Comparison of ENCODE assay signal across 20 cellular contexts in the genomic region with DNA sequence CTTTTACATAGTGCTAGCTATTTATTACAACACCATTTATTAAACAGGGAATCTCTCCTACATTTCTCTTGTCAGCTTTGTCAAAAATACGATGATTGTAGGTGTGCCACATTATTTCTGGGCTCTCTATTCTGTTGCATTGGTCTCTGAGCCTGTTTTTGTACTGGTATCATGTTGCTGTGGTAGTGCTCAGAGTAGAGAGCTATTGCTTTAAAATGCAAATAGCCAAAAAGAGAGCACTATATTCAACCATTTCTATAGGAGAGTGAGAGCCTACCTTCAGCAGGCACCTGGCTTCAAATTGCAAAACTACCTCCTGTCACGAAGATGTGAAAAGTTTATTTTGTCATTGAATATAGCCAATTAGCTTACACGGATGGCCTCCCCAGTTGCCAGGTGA. TPM values are rescaled to one million over a fixed set of nuclear protein-coding genes. Genes with fewer than 3 reads are reported as not detected.
DNase-seq lines count a peak whose midpoint lies in the region; ATAC-seq, FAIRE-seq and TF ChIP-seq lines count a peak whose summit lies in the region.
"Had no signal": no experiment of that assay in that cellular context is flagged by ENCODE, and none has a peak within 500 bp of the region (broad histone marks: within the 10 kb centered on the region; RNA-seq: fewer than 3 reads in every experiment).

No MANE protein-coding gene starts in this region.

- H2AFZ ChIP-seq in GM23338 = no peak overlapping the region
- no peak overlapping the region for H2AFZ ChIP-seq in OCI-LY1 (ENCODE audit: low read length)
- no peak overlapping the region for H2AFZ ChIP-seq in H1 (ENCODE audit: low read length)

- H3K4me2 ChIP-seq in GM23338 (peak overlapping the region; percentile 70), OCI-LY1 (ENCODE audit: low read length) (peak overlapping the region; percentile 43), H1 (ENCODE audit: insufficient read depth in 1 of 2, low read depth in 2 of 2, low read length in 2 of 2) (peak overlapping the region; percentile 41 to 42; a peak in 3 of 4 replicates)
- H3K4me2 ChIP-seq: KMS-11 had no signal

- no peak for FAIRE-seq in H1 (lab: Jason Lieb, UNC)

- H3K4me3 ChIP-seq in GM23338 (peak overlapping the region; percentile 19), OCI-LY1 (ENCODE audit: low read depth, low read length, poor library complexity, severe bottlenecking) (peak overlapping the region; percentile 13), H1 (ENCODE audit: extremely low read depth in 1 of 4, insufficient read depth in 2 of 4, low read depth in 3 of 4, low read length in 4 of 4) (peak overlapping the region in 1 of 4 experiments; percentile 37; a peak in 1 of 8 replicates)
- H3K4me3 ChIP-seq: MG63, SJCRH30 had no signal

- H3K27ac Mint-ChIP-seq in GM23338 = no peak overlapping the region
- H3K27ac Mint-ChIP-seq in stimulated activated memory B cell treated with anti-CD40 and anti-IgM and Interleukin-4, amounts not matched to agents 10 μg/mL and 1 μg/mL and 100 μg/mL, for 72 hours = peak overlapping the region; percentile 79
- H3K27ac Mint-ChIP-seq: CD4-positive, alpha-beta T cell had no signal

- no peak overlapping the region for H2BK20ac ChIP-seq in H1 (ENCODE audit: low read length)

- H3K23me2 ChIP-seq in H1 (ENCODE audit: low read depth, low read length) = peaks cover 2% of the 10 kb centered on the region; the same call in 1 of the 2 replicates

- no peaks in the 10 kb centered on the region for H3K9me3 ChIP-seq in OCI-LY1 (ENCODE audit: low read length)
- H3K9me3 ChIP-seq in H1 (ENCODE audit: insufficient read depth in 2 of 2, low read depth in 1 of 2, low read length in 1 of 2) = no peaks in the 10 kb centered on the region
- H3K9me3 ChIP-seq: MG63, SJCRH30 had no signal

- H3F3A ChIP-seq in GM23338 (replicated peaks; ENCODE audit: low read depth) (no peaks in the 10 kb centered on the region), OCI-LY1 (ENCODE audit: insufficient read depth, low read length) (no peaks in the 10 kb centered on the region)

- H3K27me3 ChIP-seq in GM23338 (ENCODE audit: insufficient read depth) = no peaks in the 10 kb centered on the region
- H3K27me3 ChIP-seq in OCI-LY1 (ENCODE audit: insufficient read depth, low read length) = no peaks in the 10 kb centered on the region
- H3K27me3 ChIP-seq in H1 (replicated peaks in 1 of 4; ENCODE audit: control insufficient read depth in 3 of 4, extremely low read depth in 1 of 4, insufficient read depth in 3 of 4, low read length in 3 of 4) = no peaks in the 10 kb centered on the region
- H3K27me3 ChIP-seq: MG63, SJCRH30 had no signal

- no peak overlapping the region for H2BK15ac ChIP-seq in H1 (ENCODE audit: low read length)

- no peak overlapping the region for H4K5ac ChIP-seq in H1 (ENCODE audit: insufficient read length, low read depth, low read length)

- peaks cover 84% of the 10 kb centered on the region for H4K20me1 ChIP-seq in GM23338 (replicated peaks; ENCODE audit: insufficient read depth)
- 0 out of 2 replicates have a peak, but pooled peaks cover 3% of the 10 kb centered on the region for H4K20me1 ChIP-seq in OCI-LY1 (ENCODE audit: insufficient read depth, low read length)
- H4K20me1 ChIP-seq in H1 (replicated peaks in 1 of 2; ENCODE audit: control insufficient read depth in 1 of 2, insufficient read depth in 2 of 2, low read length in 2 of 2) = peaks cover 14 to 17% of the 10 kb centered on the region in 2 experiments

- H3K4me3 Mint-ChIP-seq in GM23338 = peak overlapping the region; percentile 27
- H3K4me3 Mint-ChIP-seq in stimulated activated memory B cell treated with anti-CD40 and anti-IgM and Interleukin-4, amounts not matched to agents 10 μg/mL and 1 μg/mL and 100 μg/mL, for 72 hours = no peak overlapping the region
- H3K4me3 Mint-ChIP-seq: CD4-positive, alpha-beta T cell had no signal

- H3K14ac ChIP-seq in H1 (ENCODE audit: insufficient read length) = no peak overlapping the region

- no peaks in the 10 kb centered on the region for H3K27me3 Mint-ChIP-seq in GM23338 (ENCODE audit: insufficient read depth, low read depth, poor library complexity)
- no peaks in the 10 kb centered on the region for H3K27me3 Mint-ChIP-seq in stimulated activated memory B cell treated with anti-CD40 and anti-IgM and Interleukin-4, amounts not matched to agents 10 μg/mL and 1 μg/mL and 100 μg/mL, for 72 hours
- H3K27me3 Mint-ChIP-seq: CD4-positive, alpha-beta T cell had no signal

- no peak overlapping the region for H2BK5ac ChIP-seq in H1 (ENCODE audit: low read depth, low read length)

- no peak overlapping the region for H3K56ac ChIP-seq in H1 (replicated peaks; ENCODE audit: insufficient read length, low read depth, low read length)

- H3K36me3 ChIP-seq in GM23338 (ENCODE audit: insufficient read depth) = no peaks in the 10 kb centered on the region
- peaks cover 76% of the 10 kb centered on the region for H3K36me3 ChIP-seq in OCI-LY1 (ENCODE audit: insufficient read depth, low read length)
- peaks cover 0 to 13% (median 2%) of the 10 kb centered on the region in 4 experiments; a peak in 3 of 8 replicates for H3K36me3 ChIP-seq in H1 (ENCODE audit: control insufficient read depth in 2 of 4, insufficient read depth in 4 of 4, low read length in 3 of 4)

- TF ChIP-seq RAD21 in H1 (IDR thresholded peaks at IDR 0.05 in 1 of 2, conservative IDR thresholded peaks at IDR 0.05 in 1 of 2; ENCODE audit: low read depth in 2 of 2, low read length in 2 of 2) = no peak

- peaks cover 23% of the 10 kb centered on the region for H3K4me1 ChIP-seq in GM23338 (ENCODE audit: insufficient read depth)
- H3K4me1 ChIP-seq in OCI-LY1 (ENCODE audit: insufficient read depth, low read length, severe bottlenecking) = peaks cover 55% of the 10 kb centered on the region
- peaks cover 0 to 9% (median 0%) of the 10 kb centered on the region in 4 experiments; a peak in 1 of 7 replicates for H3K4me1 ChIP-seq in H1 (replicated peaks in 1 of 4; ENCODE audit: control insufficient read depth in 3 of 4, insufficient read depth in 4 of 4, low read length in 3 of 4)
- H3K4me1 ChIP-seq: SJCRH30 had no signal

- H3K9me3 Mint-ChIP-seq in GM23338 = no peaks in the 10 kb centered on the region
- no peaks in the 10 kb centered on the region for H3K9me3 Mint-ChIP-seq in stimulated activated memory B cell treated with anti-CD40 and anti-IgM and Interleukin-4, amounts not matched to agents 10 μg/mL and 1 μg/mL and 100 μg/mL, for 72 hours

- H3K27ac ChIP-seq in GM23338 (ENCODE audit: low read depth) = no peak overlapping the region
- H3K27ac ChIP-seq in OCI-LY1 (ENCODE audit: low read depth, low read length, poor library complexity, severe bottlenecking) = peak overlapping the region; percentile 44
- no peak overlapping the region for H3K27ac ChIP-seq in H1 (ENCODE audit: low read depth, low read length)
- H3K27ac ChIP-seq: KMS-11, SJCRH30 had no signal

- WGBS in H1 (ENCODE audit: extremely low coverage in 1 of 2, insufficient coverage in 1 of 2, insufficient read length in 1 of 2, insufficient replicate concordance in 2 of 2, low coverage in 1 of 2, low lambda C conversion rate in 2 of 2, missing lambda C conversion rate in 1 of 2), 2 experiments = 57% methylated on average over 3 of the region's 3 CpGs; no CpG with 5 or more reads in 1 of the 2 experiments

- peak; percentile 27 for DNase-seq in GM23338 (ENCODE audit: low spot score)
- no peak for DNase-seq in H1 (ENCODE audit: low read depth in 1 of 2, low spot score in 2 of 2)
- no peak for DNase-seq in NCI-H2029 treated with DMSO at 0.1 percent for 48 hours (lab: John Stamatoyannopoulos, UW)
- no peak for DNase-seq in amygdala (lab: John Stamatoyannopoulos, UW)
- DNase-seq: Calu3; CD4-positive, alpha-beta T cell; DMS53; MG63; NCI-H1092 treated with DMSO at 0.1 percent for 48 hours; NCI-H1694; NCI-H345; NCI-H526 treated with DMSO at 0.1 percent for 48 hours; NK-92 treated with Interleukin-12 subunit alpha and Interleukin-12 subunit beta, amount 100 ng/mL, for 24 hours; PC-3; SJCRH30 had no signal

- H3K79me1 ChIP-seq in H1 (ENCODE audit: low read depth, low read length) = peaks cover 2% of the 10 kb centered on the region

- no peak for TF ChIP-seq CTCF in GM23338 (conservative IDR thresholded peaks at IDR 0.05; ENCODE audit: low read depth in 2 of 2)
- no peak for TF ChIP-seq CTCF in OCI-LY1 (IDR thresholded peaks at IDR 0.05; ENCODE audit: low read length)
- no peak for TF ChIP-seq CTCF in H1 (IDR thresholded peaks at IDR 0.05; ENCODE audit: control extremely low read depth in 1 of 3, insufficient read depth in 1 of 3, low read depth in 1 of 3, low read length in 3 of 3)

- H3K79me2 ChIP-seq in GM23338 (replicated peaks; ENCODE audit: insufficient read depth) (peaks cover 100% of the 10 kb centered on the region), OCI-LY1 (ENCODE audit: insufficient read depth, low read length) (peaks cover 100% of the 10 kb centered on the region), H1 (ENCODE audit: control insufficient read depth in 1 of 2, insufficient read depth in 2 of 2, low read length in 2 of 2) (peaks cover 22 to 96% of the 10 kb centered on the region in 2 experiments)

- H3K9ac ChIP-seq in OCI-LY1 (ENCODE audit: low read length) (peak overlapping the region; percentile 17; the same call in 1 of the 2 replicates), H1 (replicated peaks in 1 of 4; ENCODE audit: extremely low read depth in 1 of 4, low read depth in 3 of 4, low read length in 3 of 4) (no peak overlapping the region)
- H3K9ac ChIP-seq: KMS-11 had no signal

- POLR2A ChIA-PET in H1 (lab: Charles Lee; ENCODE audit: partially characterized antibody) = interaction anchor here (5.2 kb wide), 1 partner anchor 7 kb away, joined by 41 read pairs; the partner anchor contains the start of gene ZNF92

- H4K8ac ChIP-seq in H1 (ENCODE audit: extremely low read depth, insufficient read depth, low read length) = no peak overlapping the region

- H2BK12ac ChIP-seq in H1 (ENCODE audit: low read depth, low read length) = no peak overlapping the region

- no peak overlapping the region for H3K18ac ChIP-seq in H1 (ENCODE audit: extremely low read depth, low read length)

- no peak overlapping the region for H2BK120ac ChIP-seq in H1 (replicated peaks; ENCODE audit: low read depth, low read length)

- H3K9me2 ChIP-seq in GM23338 (ENCODE audit: insufficient read depth) (no peaks in the 10 kb centered on the region), OCI-LY1 (ENCODE audit: low read depth, low read length) (no peaks in the 10 kb centered on the region)

- no peak for TF ChIP-seq EP300 in H1 (IDR thresholded peaks at IDR 0.05; ENCODE audit: borderline replicate concordance in 1 of 2, low read depth in 2 of 2, low read length in 2 of 2)

- no peak overlapping the region for H3K23ac ChIP-seq in H1 (ENCODE audit: insufficient read length)

- no peak overlapping the region for H4K91ac ChIP-seq in H1 (replicated peaks; ENCODE audit: insufficient read length, low read length)

- CTCF ChIA-PET in H1 (lab: Charles Lee; ENCODE audit: partially characterized antibody) = no interaction called here

- no peak for TF ChIP-seq POLR2A in H1 (IDR thresholded peaks at IDR 0.05; ENCODE audit: control extremely low read depth in 1 of 2, low read depth in 2 of 2, low read length in 2 of 2)

- H3K36me3 Mint-ChIP-seq in GM23338 (ENCODE audit: low read depth) = peaks cover 30% of the 10 kb centered on the region
- H3K36me3 Mint-ChIP-seq in stimulated activated memory B cell treated with anti-CD40 and anti-IgM and Interleukin-4, amounts not matched to agents 10 μg/mL and 1 μg/mL and 100 μg/mL, for 72 hours = peaks cover 72% of the 10 kb centered on the region

- peak; percentile 83 for ATAC-seq in GM23338
- ATAC-seq in stimulated activated memory B cell treated with anti-CD40 and anti-IgM and Interleukin-4, amounts not matched to agents 10 μg/mL and 1 μg/mL and 100 μg/mL, for 72 hours = no peak
- ATAC-seq in GM21717 (IDR thresholded peaks at IDR 0.05; ENCODE audit: unreplicated experiment) = no peak
- ATAC-seq: HCT116, PC-3 had no signal

- H3K4me1 Mint-ChIP-seq in GM23338 = peaks cover 44% of the 10 kb centered on the region
- H3K4me1 Mint-ChIP-seq in stimulated activated memory B cell treated with anti-CD40 and anti-IgM and Interleukin-4, amounts not matched to agents 10 μg/mL and 1 μg/mL and 100 μg/mL, for 72 hours = peaks cover 91% of the 10 kb centered on the region

- H3K4ac ChIP-seq in H1 (replicated peaks; ENCODE audit: insufficient read length, low read depth, low read length) = no peak overlapping the region

- no peak overlapping the region for H2AK5ac ChIP-seq in H1 (ENCODE audit: low read depth, low read length)

RNA-seq across cellular contexts. Expression of gene ZNF92, which starts 8.1 kb away (rescaled TPM):
- total RNA-seq in GM23338 (2014; rRNA removed; shearing (Covaris generic)) = 47.6 and 56.3 TPM in 2 replicates
- 20.3 and 25.3 TPM in 2 replicates for polyA plus RNA-seq in GM23338 (2016; fragmentation: Nextera tagmentation; extraction: Ambion mirVana)
- total RNA-seq in H1 (2021; fragmentation: NEBNext Ultra II Directional; extraction: Animal tissue kit (Norgen Biotek cat#: 25700)) = 38.0 and 39.8 TPM in 2 replicates
- 1.5 and 2.8 TPM in 2 replicates for polyA plus RNA-seq in H1 (2011; rRNA removed)
- 5.7 TPM for polyA plus RNA-seq in H1 (2011; cell fraction: cytosol; rRNA removed)
- 5.0 TPM for polyA plus RNA-seq in H1 (2011; cell fraction: nucleus; rRNA removed)
- 6.9 to 12.5 TPM (median 8.1 TPM) in 4 replicates for polyA plus RNA-seq in H1 (2012, experiment 1 of 2)
- 0.87 TPM for polyA plus RNA-seq in H1 (2012, experiment 2 of 2)
- polyA plus RNA-seq in H1 (2013, experiment 1 of 2) = 28.1 TPM
- 25.6 TPM for polyA plus RNA-seq in H1 (2013, experiment 2 of 2)
- 18.8 and 19.6 TPM in 2 replicates for polyA minus RNA-seq in H1 (2011; rRNA and poly(A)+ RNA removed)
- polyA minus RNA-seq in H1 (2011; cell fraction: cytosol; rRNA and poly(A)+ RNA removed) = 11.8 TPM
- polyA minus RNA-seq in H1 (2011; cell fraction: nucleus; rRNA and poly(A)+ RNA removed) = 60.4 TPM
